In genomic region chr21:38569733-38570132, GRCh38 we compare ENCODE assay signal across 24 cellular contexts.
DNase-seq lines count a peak whose midpoint lies in the region; ATAC-seq, FAIRE-seq and TF ChIP-seq lines count a peak whose summit lies in the region.
"Had no signal": no experiment of that assay in that cellular context is flagged by ENCODE, and none has a peak within 500 bp of the region (broad histone marks: within the 10 kb centered on the region; RNA-seq: fewer than 3 reads in every experiment).

No MANE protein-coding gene starts in this region.

- H4K20me1 ChIP-seq in Loucy (ENCODE audit: insufficient read depth, low read length, poor library complexity, severe bottlenecking) (no peaks in the 10 kb centered on the region), K562 (replicated peaks; ENCODE audit: control insufficient read depth, insufficient read depth, low read length) (no peaks in the 10 kb centered on the region; the same call in 1 of the 2 replicates), H1 (replicated peaks in 1 of 2; ENCODE audit: control insufficient read depth in 1 of 2, insufficient read depth in 2 of 2, low read length in 2 of 2) (peaks cover 0 to 2% of the 10 kb centered on the region in 2 experiments), smooth muscle cell (ENCODE audit: low read depth) (no peaks in the 10 kb centered on the region)
- H4K20me1 ChIP-seq: BLaER1 had no signal

- peak overlapping the region; percentile 57 for H3K4me2 ChIP-seq in Loucy (ENCODE audit: low read depth, low read length, poor library complexity, severe bottlenecking)
- H3K4me2 ChIP-seq in K562 (ENCODE audit: insufficient read depth, low read length) = no peak overlapping the region
- H3K4me2 ChIP-seq in H1 (ENCODE audit: insufficient read depth in 1 of 2, low read depth in 2 of 2, low read length in 2 of 2) = no peak overlapping the region
- H3K4me2 ChIP-seq in smooth muscle cell = no peak overlapping the region
- H3K4me2 ChIP-seq: BLaER1 had no signal

- no peaks in the 10 kb centered on the region for H3F3A ChIP-seq in Loucy (ENCODE audit: low read depth)
- peaks cover 14% of the 10 kb centered on the region for H3F3A ChIP-seq in smooth muscle cell (ENCODE audit: low read depth)

- H2AFZ ChIP-seq in Loucy (ENCODE audit: low read length) (no peak overlapping the region), K562 (ENCODE audit: low read depth, low read length) (no peak overlapping the region), H1 (ENCODE audit: low read length) (no peak overlapping the region), smooth muscle cell (ENCODE audit: low read depth) (no peak overlapping the region)

- no peaks in the 10 kb centered on the region for H3K36me3 ChIP-seq in Loucy (ENCODE audit: insufficient read depth, low read length)
- no peaks in the 10 kb centered on the region for H3K36me3 ChIP-seq in K562 (ENCODE audit: control insufficient read depth, insufficient read depth, low read length)
- H3K36me3 ChIP-seq in H1 (ENCODE audit: control insufficient read depth in 2 of 4, insufficient read depth in 4 of 4, low read length in 3 of 4) = no peaks in the 10 kb centered on the region
- H3K36me3 ChIP-seq in smooth muscle cell (ENCODE audit: low read depth) = no peaks in the 10 kb centered on the region
- no peaks in the 10 kb centered on the region for H3K36me3 ChIP-seq in CD8-positive, alpha-beta memory T cell (ENCODE audit: insufficient read depth, low read length)
- H3K36me3 ChIP-seq: BE2C, BLaER1 had no signal

- H3K4me1 ChIP-seq in Loucy (ENCODE audit: insufficient read depth, low read length, poor library complexity, severe bottlenecking) = peaks cover 11% of the 10 kb centered on the region
- H3K4me1 ChIP-seq in K562 (replicated peaks in 1 of 2; ENCODE audit: control insufficient read depth in 2 of 2, insufficient read depth in 2 of 2, low read length in 2 of 2) = no peaks in the 10 kb centered on the region
- peaks cover 0 to 6% (median 1%) of the 10 kb centered on the region in 4 experiments; a peak in 5 of 7 replicates for H3K4me1 ChIP-seq in H1 (replicated peaks in 1 of 4; ENCODE audit: control insufficient read depth in 3 of 4, insufficient read depth in 4 of 4, low read length in 3 of 4)
- H3K4me1 ChIP-seq in smooth muscle cell (ENCODE audit: low read depth) = peaks cover 6% of the 10 kb centered on the region
- H3K4me1 ChIP-seq in CD8-positive, alpha-beta memory T cell (ENCODE audit: insufficient read depth, low read length) = no peaks in the 10 kb centered on the region
- H3K4me1 ChIP-seq: BE2C, Caco-2 had no signal

- no peak for TF ChIP-seq CTCF in Loucy (conservative IDR thresholded peaks at IDR 0.05; ENCODE audit: low read length)
- TF ChIP-seq CTCF in K562 (IDR thresholded peaks at IDR 0.05 in 2 of 3, conservative IDR thresholded peaks at IDR 0.05 in 1 of 3; ENCODE audit: insufficient read depth in 2 of 3, low read depth in 1 of 3, low read length in 3 of 3) = no peak
- no peak for TF ChIP-seq CTCF in H1 (IDR thresholded peaks at IDR 0.05; ENCODE audit: control extremely low read depth in 1 of 3, insufficient read depth in 1 of 3, low read depth in 1 of 3, low read length in 3 of 3)
- TF ChIP-seq CTCF in smooth muscle cell (IDR thresholded peaks at IDR 0.05; ENCODE audit: borderline replicate concordance, insufficient read depth, poor library complexity, severe bottlenecking) = no peak

- H2BK15ac ChIP-seq in H1 (ENCODE audit: low read length) = no peak overlapping the region

- H3K9me3 ChIP-seq in Loucy (ENCODE audit: insufficient read depth, low read depth, low read length) = no peaks in the 10 kb centered on the region
- H3K9me3 ChIP-seq in K562 (replicated peaks; ENCODE audit: control insufficient read depth, insufficient read depth, low read depth, low read length) = no peaks in the 10 kb centered on the region
- H3K9me3 ChIP-seq in H1 (ENCODE audit: insufficient read depth in 2 of 2, low read depth in 1 of 2, low read length in 1 of 2) = no peaks in the 10 kb centered on the region
- no peaks in the 10 kb centered on the region for H3K9me3 ChIP-seq in smooth muscle cell (replicated peaks; ENCODE audit: low read depth)
- no peaks in the 10 kb centered on the region for H3K9me3 ChIP-seq in CD8-positive, alpha-beta memory T cell (ENCODE audit: low read length)
- H3K9me3 ChIP-seq: BE2C, Caco-2 had no signal

- WGBS in K562 (ENCODE audit: insufficient coverage, low coverage, missing lambda C conversion rate) = 4% methylated on average over 1 of the region's 1 CpG
- WGBS in H1 (ENCODE audit: extremely low coverage in 1 of 2, insufficient coverage in 1 of 2, insufficient read length in 1 of 2, insufficient replicate concordance in 2 of 2, low coverage in 1 of 2, low lambda C conversion rate in 2 of 2, missing lambda C conversion rate in 1 of 2), 2 experiments = 90% methylated on average over 1 of the region's 1 CpG; no CpG with 5 or more reads in 1 of the 2 experiments
- 97% methylated on average over 1 of the region's 1 CpG for WGBS in smooth muscle cell (ENCODE audit: low lambda C conversion rate)

- no peaks in the 10 kb centered on the region for H3K27me3 ChIP-seq in Loucy (ENCODE audit: insufficient read depth, low read length, poor library complexity, severe bottlenecking)
- peaks cover 8 to 16% of the 10 kb centered on the region in 2 experiments; a peak in 4 of 5 replicates for H3K27me3 ChIP-seq in K562 (ENCODE audit: control insufficient read depth in 2 of 2, insufficient read depth in 2 of 2, low read length in 2 of 2)
- H3K27me3 ChIP-seq in H1 (replicated peaks in 1 of 4; ENCODE audit: control insufficient read depth in 3 of 4, extremely low read depth in 1 of 4, insufficient read depth in 3 of 4, low read length in 3 of 4) = no peaks in the 10 kb centered on the region
- H3K27me3 ChIP-seq in smooth muscle cell (ENCODE audit: low read depth) = no peaks in the 10 kb centered on the region
- H3K27me3 ChIP-seq in CD8-positive, alpha-beta memory T cell (ENCODE audit: insufficient read depth, low read length, poor library complexity, severe bottlenecking) = no peaks in the 10 kb centered on the region
- H3K27me3 ChIP-seq: BLaER1 had no signal

- no peak overlapping the region for H3K56ac ChIP-seq in H1 (replicated peaks; ENCODE audit: insufficient read length, low read depth, low read length)

- peaks cover 0 to 8% (median 0%) of the 10 kb centered on the region in 5 donors for H3K9me3 Mint-ChIP-seq in CD8-positive, alpha-beta memory T cell

- POLR2A ChIA-PET in K562 (lab: Yijun Ruan, JAX) = no interaction called here
- POLR2A ChIA-PET in H1 (lab: Charles Lee; ENCODE audit: partially characterized antibody) = no interaction called here
- POLR2A ChIA-PET in CD8-positive, alpha-beta memory T cell (lab: Charles Lee) = no interaction called here

- no peak overlapping the region for H3K14ac ChIP-seq in H1 (ENCODE audit: insufficient read length)

- no peak for TF ChIP-seq RAD21 in K562 (CRISPR knock-in tag; conservative IDR thresholded peaks at IDR 0.05 in 1 of 2, IDR thresholded peaks at IDR 0.05 in 1 of 2)
- no peak for TF ChIP-seq RAD21 in H1 (IDR thresholded peaks at IDR 0.05 in 1 of 2, conservative IDR thresholded peaks at IDR 0.05 in 1 of 2; ENCODE audit: low read depth in 2 of 2, low read length in 2 of 2)

- no peak overlapping the region for H3K18ac ChIP-seq in H1 (ENCODE audit: extremely low read depth, low read length)

- ATAC-seq in K562 = no peak
- no peak for ATAC-seq in GM19035 (IDR thresholded peaks at IDR 0.05; ENCODE audit: unreplicated experiment)

- in situ Hi-C loops in K562 (cut with MboI) (no loop called here), KBM-7 (cut with MboI; ENCODE audit: low pct_unique_long_range_greater_than_20kb, low sequenced_read_pairs) (no loop called here)

- H3K4ac ChIP-seq in H1 (replicated peaks; ENCODE audit: insufficient read length, low read depth, low read length) = no peak overlapping the region

- DNase-seq in K562 (ENCODE audit: extremely low read depth in 1 of 4, low spot score in 3 of 4) (no peak), H1 (ENCODE audit: low read depth in 1 of 2, low spot score in 2 of 2) (no peak), smooth muscle cell (lab: John Stamatoyannopoulos, UW; ENCODE audit: unreplicated experiment) (no peak), KBM-7 (no peak), MV-4-11 (lab: John Stamatoyannopoulos, UW) (no peak)
- no peak for DNase-seq in CD8-positive, alpha-beta memory T cell
- DNase-seq: 8988T; ACHN; BE2C; C1 segment of cervical spinal cord; Caco-2; Calu3; CD4-positive, alpha-beta memory T cell; CD4-positive, CD25-positive, alpha-beta regulatory T cell; DMS79 treated with DMSO at 0.1 percent for 48 hours; GF-D8 had no signal

- H3K4me3 ChIP-seq in Loucy (ENCODE audit: low read length, poor library complexity, severe bottlenecking) (no peak overlapping the region), K562 (no peak overlapping the region), H1 (ENCODE audit: extremely low read depth in 1 of 4, insufficient read depth in 2 of 4, low read depth in 3 of 4, low read length in 4 of 4) (no peak overlapping the region), smooth muscle cell (no peak overlapping the region)
- no peak overlapping the region for H3K4me3 ChIP-seq in CD8-positive, alpha-beta memory T cell (ENCODE audit: low read length)
- H3K4me3 ChIP-seq: BLaER1 had no signal

- TF ChIP-seq POLR2A in K562 (conservative IDR thresholded peaks at IDR 0.05) = no peak
- no peak for TF ChIP-seq POLR2A in H1 (IDR thresholded peaks at IDR 0.05; ENCODE audit: control extremely low read depth in 1 of 2, low read depth in 2 of 2, low read length in 2 of 2)

- no peak overlapping the region for H2AK5ac ChIP-seq in H1 (ENCODE audit: low read depth, low read length)

- peaks cover 0 to 3% of the 10 kb centered on the region in 2 donors for H3K27me3 Mint-ChIP-seq in CD8-positive, alpha-beta memory T cell
- H3K27me3 Mint-ChIP-seq: CD4-positive, CD25-positive, alpha-beta regulatory T cell had no signal

- H3K23me2 ChIP-seq in H1 (ENCODE audit: low read depth, low read length) = no peaks in the 10 kb centered on the region; the same call in 1 of the 2 replicates

- no peak overlapping the region for H3K27ac ChIP-seq in K562 (ENCODE audit: extremely low read depth, low read depth, low read length)
- H3K27ac ChIP-seq in H1 (ENCODE audit: low read depth, low read length) = no peak overlapping the region
- peak overlapping the region; percentile 96 for H3K27ac ChIP-seq in smooth muscle cell (ENCODE audit: low read depth)
- H3K27ac ChIP-seq in CD8-positive, alpha-beta memory T cell (ENCODE audit: low read depth, low read length) = no peak overlapping the region
- H3K27ac ChIP-seq: BLaER1 had no signal

- CTCF ChIA-PET in K562 (lab: Yijun Ruan, JAX; ENCODE audit: low intra/inter-chr PET ratio) (no interaction called here), H1 (lab: Charles Lee; ENCODE audit: partially characterized antibody) (no interaction called here)
- CTCF ChIA-PET in CD8-positive, alpha-beta memory T cell (lab: Charles Lee) = no interaction called here

- no peak overlapping the region for H4K5ac ChIP-seq in H1 (ENCODE audit: insufficient read length, low read depth, low read length)

- no peak overlapping the region for H3K4me3 Mint-ChIP-seq in CD8-positive, alpha-beta memory T cell
- H3K4me3 Mint-ChIP-seq: CD14-positive monocyte; CD4-positive, alpha-beta memory T cell; CD4-positive, CD25-positive, alpha-beta regulatory T cell had no signal

- H3K79me2 ChIP-seq in Loucy (ENCODE audit: insufficient read depth, low read length) (no peaks in the 10 kb centered on the region), K562 (ENCODE audit: control insufficient read depth, insufficient read depth, low read length) (no peaks in the 10 kb centered on the region), H1 (ENCODE audit: control insufficient read depth in 1 of 2, insufficient read depth in 2 of 2, low read length in 2 of 2) (no peaks in the 10 kb centered on the region), smooth muscle cell (ENCODE audit: low read depth) (no peaks in the 10 kb centered on the region)

- TF ChIP-seq EP300 in K562 (IDR thresholded peaks at IDR 0.05; ENCODE audit: low read length) (no peak), H1 (IDR thresholded peaks at IDR 0.05; ENCODE audit: borderline replicate concordance in 1 of 2, low read depth in 2 of 2, low read length in 2 of 2) (no peak)

- intact Hi-C loops in K562 (cut with micrococcal nuclease) = no loop called here

- no peak overlapping the region for H2BK20ac ChIP-seq in H1 (ENCODE audit: low read length)

- no peak overlapping the region for H3K27ac Mint-ChIP-seq in CD8-positive, alpha-beta memory T cell
- H3K27ac Mint-ChIP-seq: CD14-positive monocyte; CD4-positive, alpha-beta memory T cell had no signal

- FAIRE-seq in K562 (lab: Jason Lieb, UNC) (no peak), H1 (lab: Jason Lieb, UNC) (no peak)
- FAIRE-seq: A204.1, D721Med, G401.6, GM12891 had no signal

- H2BK12ac ChIP-seq in H1 (ENCODE audit: low read depth, low read length) = no peak overlapping the region

- H3K9me1 ChIP-seq in K562 (ENCODE audit: control insufficient read depth, insufficient read depth, low read length) = no peaks in the 10 kb centered on the region

- H4K91ac ChIP-seq in H1 (replicated peaks; ENCODE audit: insufficient read length, low read length) = no peak overlapping the region

- H3K4me1 Mint-ChIP-seq in CD8-positive, alpha-beta memory T cell = no peaks in the 10 kb centered on the region
- H3K4me1 Mint-ChIP-seq: CD14-positive monocyte; CD4-positive, alpha-beta memory T cell; CD4-positive, CD25-positive, alpha-beta regulatory T cell had no signal

- H3K9ac ChIP-seq in Loucy (ENCODE audit: low read depth, low read length, poor library complexity, severe bottlenecking) (no peak overlapping the region), K562 (ENCODE audit: insufficient read depth in 1 of 2, low read depth in 2 of 2, low read length in 2 of 2) (no peak overlapping the region), H1 (replicated peaks in 1 of 4; ENCODE audit: extremely low read depth in 1 of 4, low read depth in 3 of 4, low read length in 3 of 4) (no peak overlapping the region), smooth muscle cell (ENCODE audit: low read depth) (peak overlapping the region; percentile 84)
- H3K9ac ChIP-seq: BLaER1 had no signal

- H2BK120ac ChIP-seq in H1 (replicated peaks; ENCODE audit: low read depth, low read length) = no peak overlapping the region

- no peak overlapping the region for H2BK5ac ChIP-seq in H1 (ENCODE audit: low read depth, low read length)

- no peak overlapping the region for H3K23ac ChIP-seq in H1 (ENCODE audit: insufficient read length)

- H3K79me1 ChIP-seq in H1 (ENCODE audit: low read depth, low read length) = no peaks in the 10 kb centered on the region

- H3K9me2 ChIP-seq in Loucy (replicated peaks; ENCODE audit: low read depth, low read length) = no peaks in the 10 kb centered on the region

- H4K8ac ChIP-seq in H1 (ENCODE audit: extremely low read depth, insufficient read depth, low read length) = no peak overlapping the region

- no peaks in the 10 kb centered on the region for H3K36me3 Mint-ChIP-seq in CD8-positive, alpha-beta memory T cell
- H3K36me3 Mint-ChIP-seq: CD14-positive monocyte; CD4-positive, alpha-beta memory T cell; CD4-positive, CD25-positive, alpha-beta regulatory T cell had no signal

- BruUV-seq in K562 (replicated peaks; lab: Mats Ljungman, UMichigan) = no TSS peak
